ENCODE assay signal across 8 cellular contexts in the genomic region with DNA sequence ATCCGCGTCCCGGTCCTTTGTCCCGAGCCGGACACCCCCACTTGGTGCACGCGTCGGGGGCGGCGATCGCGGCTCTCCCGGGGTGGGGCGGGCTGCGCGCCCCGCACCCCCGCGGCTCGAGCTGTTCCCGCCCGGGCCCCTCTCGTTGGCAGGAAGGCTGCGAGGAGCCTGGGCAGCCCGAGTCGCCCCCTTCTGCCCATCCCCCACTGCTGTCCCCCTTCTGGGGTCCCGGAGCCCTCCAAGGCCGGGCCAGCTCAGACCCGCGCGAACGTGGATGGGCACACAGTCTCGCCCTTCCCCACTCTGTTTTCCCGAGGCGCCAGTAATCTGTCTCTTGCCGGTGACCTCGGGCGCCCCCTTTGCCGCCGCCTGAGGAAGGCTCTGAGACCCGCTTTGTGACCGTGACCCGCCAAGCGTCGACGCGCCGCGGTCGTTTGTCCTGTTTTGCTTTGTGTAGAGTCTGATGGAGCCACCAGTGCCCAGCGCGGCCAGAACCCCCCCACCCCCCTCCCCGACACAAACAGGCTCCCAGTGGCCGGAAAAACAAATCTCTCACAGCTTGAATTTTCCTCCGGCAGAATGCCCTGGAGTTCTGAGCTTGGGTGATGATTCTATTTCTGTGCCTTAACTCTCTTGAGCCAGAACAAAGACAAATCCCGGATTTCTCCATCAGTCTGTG. TPM values are rescaled to one million over a fixed set of nuclear protein-coding genes. Genes with fewer than 3 reads are reported as not detected.
DNase-seq lines count a peak whose midpoint lies in the region; ATAC-seq and TF ChIP-seq lines count a peak whose summit lies in the region.

No MANE protein-coding gene starts in this region.

- ATAC-seq in left ventricle myocardium superior, result peak; percentile 50

- peak overlapping the region; percentile 82 for H3K4me3 Mint-ChIP-seq in activated naive CD8-positive, alpha-beta T cell
- H3K4me3 Mint-ChIP-seq in progenitor cell of endocrine pancreas (ENCODE audit: low read depth), result peak overlapping the region; percentile 90

- no peak overlapping the region for H3K27ac Mint-ChIP-seq in activated naive CD8-positive, alpha-beta T cell
- peak overlapping the region; percentile 96 for H3K27ac Mint-ChIP-seq in progenitor cell of endocrine pancreas

- peaks cover 24% of the 10 kb centered on the region for H3K27me3 Mint-ChIP-seq in activated naive CD8-positive, alpha-beta T cell
- H3K27me3 Mint-ChIP-seq in progenitor cell of endocrine pancreas, result peaks cover 28% of the 10 kb centered on the region

- intact Hi-C loops in left ventricle myocardium superior (cut with micrococcal nuclease), result no loop called here

- no peaks in the 10 kb centered on the region for H3K9me3 Mint-ChIP-seq in activated naive CD8-positive, alpha-beta T cell (ENCODE audit: low read depth)
- no peaks in the 10 kb centered on the region for H3K9me3 Mint-ChIP-seq in progenitor cell of endocrine pancreas (ENCODE audit: low read depth)

- H3K4me1 Mint-ChIP-seq in activated naive CD8-positive, alpha-beta T cell (ENCODE audit: low read depth), result peaks cover 20% of the 10 kb centered on the region
- peaks cover 7% of the 10 kb centered on the region for H3K4me1 Mint-ChIP-seq in progenitor cell of endocrine pancreas (ENCODE audit: low read depth)

- peak; percentile 52 for DNase-seq in ELF-1 (ENCODE audit: low read depth, low spot score)
- peak; percentile 34 for DNase-seq in NCI-H1092 (lab: John Stamatoyannopoulos, UW)
- peak; percentile 62 for DNase-seq in left ventricle myocardium superior
- peak; percentile 36 for DNase-seq in progenitor cell of endocrine pancreas (ENCODE audit: low spot score, unreplicated experiment)
- no peak for DNase-seq in HT-29 (ENCODE audit: low spot score)
- DNase-seq in middle frontal gyrus (ENCODE audit: extremely low spot score, low spot score), result no peak
- no peak for DNase-seq in GOT3 (lab: John Stamatoyannopoulos, UW)

- TF ChIP-seq CTCF in progenitor cell of endocrine pancreas (IDR thresholded peaks at IDR 0.05; ENCODE audit: unreplicated experiment), result peak; percentile 52

- H3K36me3 Mint-ChIP-seq in activated naive CD8-positive, alpha-beta T cell, result no peaks in the 10 kb centered on the region
- peaks cover 2% of the 10 kb centered on the region for H3K36me3 Mint-ChIP-seq in progenitor cell of endocrine pancreas (ENCODE audit: insufficient read depth)

RNA-seq across cellular contexts. Expression of gene C14orf132, which starts 0.6 kb away (rescaled TPM):
- 2.4 TPM for total RNA-seq in left ventricle myocardium superior
- 49.6 and 58.3 TPM in 2 replicates for total RNA-seq in progenitor cell of endocrine pancreas
- not detected in 2 replicates for total RNA-seq in HT-29 (2014; rRNA removed; shearing (Covaris generic))

Comparison
In these comparisons a context has a peak if more than half of its experiments do, and no peak if none do; other contexts are left out.
1. DNase-seq: peak in ELF-1 (single experiment), NCI-H1092 (single experiment), left ventricle myocardium superior (single experiment) and progenitor cell of endocrine pancreas (single experiment); none in HT-29 (single experiment), middle frontal gyrus (single experiment) and GOT3 (single experiment).
2. RNA of gene C14orf132, which starts 0.6 kb away (total RNA-seq): 49.6 to 58.3 TPM in progenitor cell of endocrine pancreas; 2.4 TPM in left ventricle myocardium superior (single experiment) and not detected in HT-29; every median in the first group is over 10 times any median in the second.